ENCODE assay signal across 8 cellular contexts in the genomic region with DNA sequence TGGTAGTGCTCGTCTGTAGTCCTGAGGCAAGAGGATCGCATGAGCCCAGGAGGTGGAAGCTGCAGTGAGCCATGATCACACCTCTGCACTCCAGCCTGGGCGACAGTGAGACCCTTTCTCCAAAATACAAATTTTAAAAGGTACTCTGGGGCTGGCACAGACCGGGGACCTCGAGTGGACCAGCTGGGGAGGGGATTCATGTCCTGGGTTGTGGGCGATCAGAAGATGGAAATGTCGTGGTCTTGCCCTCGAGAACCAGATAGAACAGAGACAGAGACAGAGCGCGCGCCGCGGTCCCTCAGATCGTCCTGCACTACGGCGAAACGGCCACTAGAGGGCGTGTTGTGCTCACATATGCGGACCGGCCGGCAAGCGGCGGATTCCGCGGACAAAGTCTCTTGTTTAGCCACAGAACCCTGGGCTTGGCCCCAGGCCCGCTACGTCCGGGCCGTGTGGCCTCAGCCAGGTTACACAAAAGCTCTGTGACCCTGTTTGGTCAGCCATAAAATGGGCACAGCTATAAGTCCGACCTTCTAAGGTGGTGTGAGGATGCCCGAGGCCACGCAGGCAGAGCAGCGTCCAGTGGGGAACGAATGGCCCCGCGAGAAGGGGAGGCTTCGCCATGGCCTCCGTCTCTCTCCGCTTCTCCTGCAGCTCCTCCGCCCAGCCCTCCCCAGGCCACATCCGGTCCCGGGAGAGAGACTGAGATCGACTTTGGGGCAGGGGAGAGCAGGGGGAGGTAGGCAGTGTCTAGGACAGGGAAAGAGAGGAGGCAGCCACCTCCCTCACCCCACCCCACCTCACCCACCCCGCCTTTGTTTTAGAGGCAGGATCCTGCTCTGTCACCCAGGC. TPM values are rescaled to one million over a fixed set of nuclear protein-coding genes. Genes with fewer than 3 reads are reported as not detected.
DNase-seq lines count a peak whose midpoint lies in the region; ATAC-seq and TF ChIP-seq lines count a peak whose summit lies in the region.

No MANE protein-coding gene starts in this region.

- peak; percentile 92 for TF ChIP-seq CTCF in HFF-Myc (IDR thresholded peaks at IDR 0.05; ENCODE audit: low read depth, low read length, missing control alignments)
- peak; percentile 94 for TF ChIP-seq CTCF in colonic mucosa (IDR thresholded peaks at IDR 0.05)

- H3K4me1 ChIP-seq in colonic mucosa, result peaks cover 5% of the 10 kb centered on the region

- no peak overlapping the region for H3K9ac ChIP-seq in colonic mucosa (ENCODE audit: low read depth in 2 of 2, low read length in 2 of 2)

- no peak overlapping the region for H3K27ac ChIP-seq in colonic mucosa

- H3K4me3 ChIP-seq in HFF-Myc (replicated peaks; ENCODE audit: low read depth, low read length) (peak overlapping the region; percentile 34), colonic mucosa (peak overlapping the region; percentile 19)

- no peaks in the 10 kb centered on the region for H3K9me3 ChIP-seq in colonic mucosa

- H3K27me3 ChIP-seq in colonic mucosa, result no peaks in the 10 kb centered on the region

- DNase-seq in C1 segment of cervical spinal cord (lab: John Stamatoyannopoulos, UW), result peak in 13 of 14 donors; percentile 33 to 81 (median 68)
- no peak for DNase-seq in HFF-Myc (ENCODE audit: extremely low read depth, low read depth)
- peak; percentile 6 for DNase-seq in NCI-H446 treated with DMSO at 0.1 percent for 48 hours (lab: John Stamatoyannopoulos, UW)
- peak; percentile 90 for DNase-seq in activated CD4-positive, alpha-beta T cell treated with anti-CD3 and anti-CD28 coated beads for 48 hours
- DNase-seq in colonic mucosa, result peak; percentile 86
- DNase-seq in left lobe of liver (ENCODE audit: low spot score), result peak; percentile 92
- peak; percentile 80 to 84 for DNase-seq in stimulated activated CD4-positive, alpha-beta T cell treated with anti-CD3 and anti-CD28 coated beads, Interleukin-1b, Interleukin-23, amount 100 ng/mL, for 4 hours (ENCODE audit: low read depth in 2 of 2)

- intact Hi-C loops in colonic mucosa (cut with DNase I), result no loop called here

- no peaks in the 10 kb centered on the region for H3K36me3 ChIP-seq in colonic mucosa

- ATAC-seq in left lobe of liver, result peak; percentile 99
- no peak for ATAC-seq in GM19397 (IDR thresholded peaks at IDR 0.05; ENCODE audit: unreplicated experiment)

RNA-seq across cellular contexts. Expression of gene SBK1, which starts 14.6 kb away (rescaled TPM):
- total RNA-seq in colonic mucosa, result 1 to 10 TPM; 1.0 to 1.4 TPM
- 0.33 TPM for total RNA-seq in left lobe of liver
